11 cellular contexts compared by ENCODE assay signal in genomic region chr3:152282813-152283212, GRCh38. TPM values are rescaled to one million over a fixed set of nuclear protein-coding genes. Genes with fewer than 3 reads are reported as not detected.
DNase-seq lines count a peak whose midpoint lies in the region; ATAC-seq and TF ChIP-seq lines count a peak whose summit lies in the region.
"Had no signal": no experiment of that assay in that cellular context is flagged by ENCODE, and none has a peak within 500 bp of the region (broad histone marks: within the 10 kb centered on the region; RNA-seq: fewer than 3 reads in every experiment).

No MANE protein-coding gene starts in this region.

- intact Hi-C loops in left colon (cut with DNase I, micrococcal nuclease) (no loop called here), tibial artery (cut with DNase I; ENCODE audit: low total_unique reads) (no loop called here)

- no peaks in the 10 kb centered on the region for H3K27me3 ChIP-seq in tibial artery

- H3K4me3 ChIP-seq in tibial artery = no peak overlapping the region

- peaks cover 20% of the 10 kb centered on the region for H3K36me3 Mint-ChIP-seq in activated T-cell treated with anti-CD3 and anti-CD28 coated beads, Interleukin-2, amount 50 U/mL, for 24 hours (ENCODE audit: low read depth)
- H3K36me3 Mint-ChIP-seq in activated naive CD8-positive, alpha-beta T cell = peaks cover 2% of the 10 kb centered on the region

- peaks cover 81% of the 10 kb centered on the region for H3K4me1 Mint-ChIP-seq in activated T-cell treated with anti-CD3 and anti-CD28 coated beads, Interleukin-2, amount 50 U/mL, for 24 hours (ENCODE audit: low read depth)
- peaks cover 83% of the 10 kb centered on the region for H3K4me1 Mint-ChIP-seq in activated naive CD8-positive, alpha-beta T cell (ENCODE audit: low read depth)

- no peaks in the 10 kb centered on the region for H3K9me3 Mint-ChIP-seq in activated T-cell treated with anti-CD3 and anti-CD28 coated beads, Interleukin-2, amount 50 U/mL, for 24 hours
- H3K9me3 Mint-ChIP-seq in activated naive CD8-positive, alpha-beta T cell (ENCODE audit: low read depth) = no peaks in the 10 kb centered on the region

- no peak for TF ChIP-seq CTCF in tibial artery (IDR thresholded peaks at IDR 0.05)

- peak overlapping the region; percentile 70 for H3K27ac Mint-ChIP-seq in activated T-cell treated with anti-CD3 and anti-CD28 coated beads, Interleukin-2, amount 50 U/mL, for 24 hours
- peak overlapping the region; percentile 89 for H3K27ac Mint-ChIP-seq in activated naive CD8-positive, alpha-beta T cell

- no peaks in the 10 kb centered on the region for H3K9me3 ChIP-seq in tibial artery

- DNase-seq in activated T-cell treated with anti-CD3 and anti-CD28 coated beads, Interleukin-2, amount 50 U/mL, for 24 hours = no peak
- DNase-seq in activated T-cell treated with anti-CD3 and anti-CD28 coated beads for 4 hours = no peak
- no peak for DNase-seq in left colon
- DNase-seq in tibial artery = no peak
- no peak for DNase-seq in iPS-NIHi11 (ENCODE audit: low spot score)
- DNase-seq: anterior cingulate cortex, NCI-H2029 had no signal

- no peaks in the 10 kb centered on the region for H3K36me3 ChIP-seq in tibial artery

- ATAC-seq in left colon = peak; percentile 22
- no peak for ATAC-seq in GM19467 (IDR thresholded peaks at IDR 0.05; ENCODE audit: unreplicated experiment)
- ATAC-seq in GM19452 (IDR thresholded peaks at IDR 0.05; ENCODE audit: unreplicated experiment) = no peak
- ATAC-seq: Panc1 had no signal

- H3K27me3 Mint-ChIP-seq in activated T-cell treated with anti-CD3 and anti-CD28 coated beads, Interleukin-2, amount 50 U/mL, for 24 hours = no peaks in the 10 kb centered on the region
- H3K27me3 Mint-ChIP-seq in activated naive CD8-positive, alpha-beta T cell = no peaks in the 10 kb centered on the region

- H3K4me3 Mint-ChIP-seq in activated T-cell treated with anti-CD3 and anti-CD28 coated beads, Interleukin-2, amount 50 U/mL, for 24 hours = peak overlapping the region; percentile 2
- peak overlapping the region; percentile 52 for H3K4me3 Mint-ChIP-seq in activated naive CD8-positive, alpha-beta T cell

- H3K4me1 ChIP-seq in tibial artery = peaks cover 0 to 96% (median 45%) of the 10 kb centered on the region in 4 donors

- H3K27ac ChIP-seq in tibial artery = peak overlapping the region; percentile 93 to 99

RNA-seq across cellular contexts. Expression of gene MBNL1, which starts 14.1 kb away (rescaled TPM):
- 100 to 1,000 TPM; 154 to 183 TPM for total RNA-seq in left colon
